32 cellular contexts compared by ENCODE assay signal in the genomic region with DNA sequence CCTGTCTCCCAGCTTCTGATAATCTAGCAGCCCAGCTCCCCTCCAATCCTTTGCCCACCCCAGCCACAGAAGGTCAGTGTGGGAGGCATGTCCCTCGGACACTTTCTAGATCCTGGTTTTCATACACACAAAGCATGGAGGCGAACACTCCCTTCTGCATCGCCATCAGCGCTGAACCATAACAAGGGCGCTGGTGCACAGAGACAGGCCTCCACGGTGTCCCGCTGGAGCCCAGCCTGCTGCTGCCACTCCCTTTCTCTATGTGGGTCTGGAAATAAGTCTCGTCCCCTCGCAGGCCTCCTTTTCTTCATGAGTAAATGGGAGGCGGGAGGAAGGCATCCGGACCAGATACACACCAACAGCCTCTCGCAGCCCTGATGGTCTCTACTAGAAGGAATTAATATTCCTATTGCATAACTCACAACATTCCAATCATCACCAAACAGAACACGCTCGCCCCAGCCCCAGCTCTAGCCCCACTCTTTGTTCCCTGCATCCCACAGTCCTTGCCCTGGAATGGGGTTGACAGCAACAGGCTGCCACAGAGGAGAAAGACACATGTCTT. TPM values are rescaled to one million over a fixed set of nuclear protein-coding genes. Genes with fewer than 3 reads are reported as not detected.
DNase-seq lines count a peak whose midpoint lies in the region; ATAC-seq, FAIRE-seq and TF ChIP-seq lines count a peak whose summit lies in the region.
"Had no signal": no experiment of that assay in that cellular context is flagged by ENCODE, and none has a peak within 500 bp of the region (broad histone marks: within the 10 kb centered on the region; RNA-seq: fewer than 3 reads in every experiment).

No MANE protein-coding gene starts in this region.

- FAIRE-seq in HepG2 (lab: Jason Lieb, UNC) (no peak), urothelium cell line (lab: Jason Lieb, UNC) (no peak)
- FAIRE-seq: GM12891, K562 had no signal

- no peak overlapping the region for H2AFZ ChIP-seq in HepG2 (ENCODE audit: low read length)

- H3K27me3 ChIP-seq in HepG2 (ENCODE audit: control insufficient read depth in 1 of 2, insufficient read depth in 2 of 2, low read length in 2 of 2) (peaks cover 2 to 26% of the 10 kb centered on the region in 2 experiments; a peak in 2 of 5 replicates), right lobe of liver (no peaks in the 10 kb centered on the region), adipocyte (replicated peaks; ENCODE audit: control insufficient read depth, insufficient read depth, low read length) (peaks cover 35% of the 10 kb centered on the region)
- H3K27me3 ChIP-seq: colonic mucosa, SJCRH30, tibial nerve had no signal

- in situ Hi-C loops in HepG2 (cut with HindIII; ENCODE audit: extremely low pct_ligation_motif_present, low pct_unique_long_range_greater_than_20kb): no loop called here

- WGBS in HepG2 (ENCODE audit: low lambda C conversion rate): 57% methylated on average over 14 of the region's 14 CpGs
- WGBS in right lobe of liver (ENCODE audit: insufficient coverage, low coverage, low lambda C conversion rate, missing lambda C conversion rate): 72% methylated on average over 12 of the region's 14 CpGs

- TF ChIP-seq RAD21 in HepG2 (CRISPR knock-in tag; IDR thresholded peaks at IDR 0.05): no peak

- H3K79me2 ChIP-seq in HepG2 (ENCODE audit: insufficient read depth, low read length): no peaks in the 10 kb centered on the region

- H3K4me1 ChIP-seq in HepG2 (ENCODE audit: insufficient read depth, low read length) (peaks cover 9% of the 10 kb centered on the region), right lobe of liver (no peaks in the 10 kb centered on the region), adipocyte (ENCODE audit: control insufficient read depth, insufficient read depth, low read length) (no peaks in the 10 kb centered on the region)
- H3K4me1 ChIP-seq: colonic mucosa had no signal

- DNase-seq in HepG2 (ENCODE audit: low spot score) (no peak), right lobe of liver (no peak), adipocyte (ENCODE audit: low read depth) (peak; percentile 31), left kidney (ENCODE audit: low read depth, low spot score) (peak; percentile 75), urothelium cell line (ENCODE audit: low spot score) (peak; percentile 38), NCI-H2227 (lab: John Stamatoyannopoulos, UW; ENCODE audit: unreplicated experiment) (no peak), posterior vena cava (ENCODE audit: low spot score) (no peak), DMS153 treated with DMSO at 0.1 percent for 48 hours (lab: John Stamatoyannopoulos, UW; ENCODE audit: unreplicated experiment) (no peak)
- DNase-seq: 8988T; activated B cell treated with CpG ODN at 0.5 μM for 24 hours; activated CD4-positive, alpha-beta memory T cell treated with anti-CD3 and anti-CD28 coated beads, Interleukin-2, amount 10 ng/mL, durations not matched to agents 7 days and 5 days; activated CD8-positive, alpha-beta memory T cell treated with anti-CD3 and anti-CD28 coated beads, Interleukin-2, amount 50 U/mL, for 48 hours; activated naive CD4-positive, alpha-beta T cell treated with anti-CD3 and anti-CD28 coated beads, Interleukin-2, amount 10 ng/mL, durations not matched to agents 7 days and 5 days; amygdala; Calu3; colonic mucosa; effector memory CD4-positive, alpha-beta T cell; erythroblast; left cardiac atrium; mammary epithelial cell; NCI-H1105; NCI-H1930; NCI-H526 treated with DMSO at 0.1 percent for 48 hours; SJCRH30; stimulated activated CD4-positive, alpha-beta T cell treated with anti-CD3 and anti-CD28 coated beads, Interleukin-1b, Interleukin-23, amount 100 ng/mL, for 48 hours; stimulated activated CD8-positive, alpha-beta memory T cell treated with anti-CD3 and anti-CD28 coated beads, Interleukin-4, amount 100 ng/mL, for 48 hours; T-helper 1 cell had no signal

- H3K9me3 ChIP-seq in HepG2 (ENCODE audit: low read length) (no peaks in the 10 kb centered on the region), right lobe of liver (no peaks in the 10 kb centered on the region), adipocyte (ENCODE audit: control insufficient read depth, low read length) (peaks cover 5% of the 10 kb centered on the region)
- H3K9me3 ChIP-seq: colonic mucosa, SJCRH30 had no signal

- POLR2A ChIA-PET in HepG2 (lab: Yijun Ruan, JAX): no interaction called here

- H3K4me2 ChIP-seq in HepG2 (ENCODE audit: low read depth, low read length): no peak overlapping the region
- H3K4me2 ChIP-seq: smooth muscle cell had no signal

- no TSS peak for BruUV-seq in HepG2 (replicated peaks; lab: Mats Ljungman, UMichigan)

- H3K36me3 ChIP-seq in HepG2 (replicated peaks in 1 of 2; ENCODE audit: control insufficient read depth in 1 of 2, insufficient read depth in 2 of 2, low read length in 2 of 2) (no peaks in the 10 kb centered on the region), right lobe of liver (no peaks in the 10 kb centered on the region), adipocyte (ENCODE audit: control insufficient read depth, insufficient read depth, low read length, severe bottlenecking) (no peaks in the 10 kb centered on the region)
- H3K36me3 ChIP-seq: colonic mucosa, SJCRH30, tibial nerve had no signal

- no peak for TF ChIP-seq POLR2A in HepG2 (IDR thresholded peaks at IDR 0.05; ENCODE audit: insufficient read depth in 1 of 2, low read depth in 2 of 2, low read length in 2 of 2)
- no peak for TF ChIP-seq POLR2A in right lobe of liver (IDR thresholded peaks at IDR 0.05)

- TF ChIP-seq CTCF in HepG2 (CRISPR knock-in tag; IDR thresholded peaks at IDR 0.05): no peak
- TF ChIP-seq CTCF in right lobe of liver (IDR thresholded peaks at IDR 0.05): no peak

- intact Hi-C loops in HepG2 (cut with micrococcal nuclease; ENCODE audit: unreplicated experiment) (no loop called here), right lobe of liver (cut with DNase I) (no loop called here), posterior vena cava (cut with DNase I) (no loop called here)

- no peak overlapping the region for H3K9ac ChIP-seq in HepG2 (ENCODE audit: insufficient read depth, low read depth, low read length)
- H3K9ac ChIP-seq in adipocyte (ENCODE audit: low read length): no peak overlapping the region

- TF ChIP-seq EP300 in HepG2 (IDR thresholded peaks at IDR 0.05; ENCODE audit: low read depth in 2 of 2, low read length in 2 of 2): no peak
- TF ChIP-seq EP300 in HepG2 (CRISPR knock-in tag; IDR thresholded peaks at IDR 0.05; ENCODE audit: borderline replicate concordance): no peak

- H4K20me1 ChIP-seq in HepG2 (ENCODE audit: insufficient read depth, low read length): no peaks in the 10 kb centered on the region

- no peak overlapping the region for H3K4me3 ChIP-seq in HepG2 (replicated peaks in 1 of 3; ENCODE audit: insufficient read depth in 1 of 3, low read depth in 2 of 3, low read length in 3 of 3)
- no peak overlapping the region for H3K4me3 ChIP-seq in right lobe of liver
- no peak overlapping the region for H3K4me3 ChIP-seq in adipocyte (ENCODE audit: low read length)
- H3K4me3 ChIP-seq: colonic mucosa, K562, SJCRH30, smooth muscle cell, tibial nerve had no signal

- CTCF ChIA-PET in HepG2 (lab: Yijun Ruan, JAX; ENCODE audit: low intra/inter-chr PET ratio, low total read pairs): no interaction called here

- no peak for ATAC-seq in HepG2
- no peak for ATAC-seq in right lobe of liver
- ATAC-seq: K562, left cardiac atrium had no signal

- H3K27ac ChIP-seq in HepG2 (ENCODE audit: extremely low read length, insufficient read depth, low read length) (no peak overlapping the region), right lobe of liver (no peak overlapping the region)
- H3K27ac ChIP-seq: colonic mucosa, SJCRH30, tibial nerve had no signal

TF ChIP-seq in HepG2, 621 proteins besides CTCF, POLR2A, EP300 and RAD21:
- TF ChIP-seq CEBPB (IDR thresholded peaks at IDR 0.05; ENCODE audit: borderline replicate concordance, low read depth, low read length) (peak; percentile 11; the same call in 1 of the 2 replicates), HES4 (CRISPR knock-in tag; IDR thresholded peaks at IDR 0.05; ENCODE audit: borderline replicate concordance) (no peak)
TF ChIP-seq in HepG2: peak in this region for 1.

RNA-seq across cellular contexts. Expression of a gene that starts 14.8 kb away (rescaled TPM):
- total RNA-seq in HepG2 (2016; rRNA removed; fragmentation: Illumina TruSeq; extraction: Trizol): not detected in 2 replicates
- total RNA-seq in HepG2 (2016; cell fraction: cytosol; rRNA removed; fragmentation: Illumina TruSeq; extraction: Trizol; ENCODE audit: low read depth): not detected in 2 replicates
- total RNA-seq in HepG2 (2016; cell fraction: insoluble cytoplasmic fraction; rRNA removed; fragmentation: Illumina TruSeq; extraction: Trizol): not detected in 2 replicates
- not detected in 2 replicates for total RNA-seq in HepG2 (2016; cell fraction: membrane; rRNA removed; fragmentation: Illumina TruSeq; extraction: Trizol)
- total RNA-seq in HepG2 (2016; cell fraction: nucleus; rRNA removed; fragmentation: Illumina TruSeq; extraction: Trizol): not detected in 2 replicates
- polyA plus RNA-seq in HepG2 (2011; rRNA removed): not detected in 2 replicates
- not detected in 2 replicates for polyA plus RNA-seq in HepG2 (2011; cell fraction: cytosol; rRNA removed)
- polyA plus RNA-seq in HepG2 (2011; cell fraction: nucleus; rRNA removed): not detected in 2 replicates
- polyA plus RNA-seq in HepG2 (2012): not detected in 2 replicates
- not detected in 2 replicates for polyA plus RNA-seq in HepG2 (2016; cell fraction: cytosol; fragmentation: Illumina TruSeq; extraction: Trizol; ENCODE audit: low read depth)
- polyA plus RNA-seq in HepG2 (2016; cell fraction: insoluble cytoplasmic fraction; fragmentation: Illumina TruSeq; extraction: Trizol; ENCODE audit: low read depth): not detected in 2 replicates
- polyA plus RNA-seq in HepG2 (2016; cell fraction: membrane; fragmentation: Illumina TruSeq; extraction: Trizol; ENCODE audit: low read depth): not detected in 2 replicates
- polyA plus RNA-seq in HepG2 (2016; cell fraction: nucleus; fragmentation: Illumina TruSeq; extraction: Trizol; ENCODE audit: insufficient read depth, low read depth): not detected in 2 replicates
- polyA minus RNA-seq in HepG2 (2011; rRNA and poly(A)+ RNA removed; ENCODE audit: low replicate concordance): 0.14 TPM in 1 of 2 replicates, not detected in the other
- polyA minus RNA-seq in HepG2 (2011; cell fraction: cytosol; rRNA and poly(A)+ RNA removed): not detected in 2 replicates
- not detected in 2 replicates for polyA minus RNA-seq in HepG2 (2011; cell fraction: nucleus; rRNA and poly(A)+ RNA removed)
- total RNA-seq in right lobe of liver: under 1 TPM in 4 of 6 experiments, not detected in 2; 0.05 to 0.20 (median 0.07) TPM
- total RNA-seq in posterior vena cava: 10 to 100 TPM in 1 of 2 donors, 1 to 10 TPM in 1; 5.8 to 13.0 TPM
- total RNA-seq: activated B cell treated with CpG ODN at 0.5 μM for 24 hours; activated CD4-positive, alpha-beta memory T cell treated with anti-CD3 and anti-CD28 coated beads, Interleukin-2, amount 10 ng/mL, durations not matched to agents 7 days and 5 days; SJCRH30 had no signal
- polyA plus RNA-seq: CD14-positive monocyte, K562, smooth muscle cell had no signal

Comparison
In these comparisons a context has a peak if more than half of its experiments do, and no peak if none do; other contexts are left out.
1. DNase-seq: peak in adipocyte (single experiment), left kidney (single experiment) and urothelium cell line (single experiment); none in HepG2 (single experiment), right lobe of liver (0 of 3), NCI-H2227 (single experiment), posterior vena cava (single experiment) and DMS153 treated with DMSO at 0.1 percent for 48 hours (single experiment).
2. RNA of a gene that starts 14.8 kb away (total RNA-seq): 5.8 to 13.0 TPM in posterior vena cava; 0.05 to 0.20 TPM in right lobe of liver and not detected in HepG2; every median in the first group is over 4 times any median in the second.